ENCODE assay signal across 28 cellular contexts in the genomic region with DNA sequence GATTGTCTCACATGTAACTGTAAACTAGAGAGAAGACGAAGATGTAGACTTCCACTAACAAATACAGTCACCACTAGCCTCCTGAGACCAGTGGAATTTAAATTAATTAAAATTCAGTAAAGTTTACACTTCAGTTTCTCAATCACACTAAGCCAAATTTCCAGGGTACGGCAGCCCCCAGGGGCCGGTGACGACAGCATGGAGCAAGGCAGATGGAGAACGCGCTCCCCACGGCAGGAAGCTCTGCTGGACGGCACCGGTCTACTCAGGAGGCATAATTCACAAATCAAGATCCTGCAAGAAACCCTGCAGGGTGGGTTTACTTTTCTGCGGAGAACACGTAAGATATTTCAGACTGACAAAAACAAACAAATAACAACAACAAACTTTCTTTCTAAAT.
A peak's percentile ranks its signal among the peaks of the same experiment; 100 is the strongest.
DNase-seq lines count a peak whose midpoint lies in the region; ATAC-seq and TF ChIP-seq lines count a peak whose summit lies in the region.
"Had no signal": no experiment of that assay in that cellular context is flagged by ENCODE, and none has a peak within 500 bp of the region (broad histone marks: within the 10 kb centered on the region; RNA-seq: fewer than 3 reads in every experiment).

No MANE protein-coding gene starts in this region.

- ATAC-seq in right cardiac atrium = peak; percentile 39 to 54
- no peak for ATAC-seq in GM21737 (IDR thresholded peaks at IDR 0.05; ENCODE audit: unreplicated experiment)
- ATAC-seq in GM19467 (IDR thresholded peaks at IDR 0.05; ENCODE audit: unreplicated experiment) = no peak
- ATAC-seq: activated CD8-positive, alpha-beta memory T cell treated with anti-CD3 and anti-CD28 coated beads, Interleukin-2, amount 10 ng/mL, durations not matched to agents 7 days and 5 days; body of pancreas; stimulated activated effector memory CD8-positive, alpha-beta T cell treated with anti-CD3 and anti-CD28 coated beads, Interleukin-12 subunit alpha, Interleukin-12 subunit beta, amount 100 ng/mL, for 72 hours had no signal

- no peaks in the 10 kb centered on the region for H3K4me1 ChIP-seq in right cardiac atrium (ENCODE audit: control insufficient read depth, insufficient read depth, low read length)

- TF ChIP-seq POLR2A in NB4 (IDR thresholded peaks at IDR 0.05; ENCODE audit: extremely low read depth, insufficient read length) = no peak

- DNase-seq in Calu3 (no peak), NB4 (ENCODE audit: low read depth) (peak; percentile 69), right cardiac atrium (peak in 1 of 3 donors; percentile 71), osteocyte (ENCODE audit: extremely low spot score, unreplicated experiment) (no peak), foreskin fibroblast (no peak)
- DNase-seq: activated CD4-positive, alpha-beta T cell treated with anti-CD3 and anti-CD28 coated beads, Interleukin-2, amount 50 U/mL, for 4 hours; activated CD4-positive, CD25-positive, alpha-beta regulatory T cell; activated CD8-positive, alpha-beta memory T cell treated with anti-CD3 and anti-CD28 coated beads, Interleukin-2, amount 10 ng/mL, durations not matched to agents 7 days and 5 days; activated T-cell treated with anti-CD3 and anti-CD28 coated beads, Interleukin-2, amount 50 U/mL, for 48 hours; body of pancreas; COR-L47; dermis blood vessel endothelial cell; DMS79; esophagus squamous epithelium; hippocampal formation; left colon; NCI-H1048; NCI-H1694; NCI-H2171; NCI-H524; sigmoid colon had no signal

- H3K4me3 Mint-ChIP-seq in Calu3 (ENCODE audit: low read depth, unreplicated experiment) (no peak overlapping the region), osteocyte (ENCODE audit: unreplicated experiment) (no peak overlapping the region)
- H3K4me3 Mint-ChIP-seq: activated CD8-positive, alpha-beta memory T cell treated with anti-CD3 and anti-CD28 coated beads, Interleukin-2, amount 10 ng/mL, durations not matched to agents 7 days and 5 days; memory B cell; stimulated activated effector memory CD8-positive, alpha-beta T cell treated with anti-CD3 and anti-CD28 coated beads, Interleukin-12 subunit alpha, Interleukin-12 subunit beta, amount 100 ng/mL, for 72 hours; T-helper 1 cell treated with Interleukin-12 subunit alpha and Interleukin-12 subunit beta and Interleukin-4 antibody, amounts not matched to agents 30 μg/mL and 1 μg/mL, for 36 hours had no signal

- TF ChIP-seq CTCF in Calu3 (IDR thresholded peaks at IDR 0.05; ENCODE audit: unreplicated experiment) (no peak), NB4 (IDR thresholded peaks at IDR 0.05; ENCODE audit: low read depth, low read length) (no peak), osteocyte (IDR thresholded peaks at IDR 0.05) (no peak), foreskin fibroblast (IDR thresholded peaks at IDR 0.05; ENCODE audit: low read depth, low read length) (no peak)

- H3K27ac Mint-ChIP-seq in Calu3 (ENCODE audit: unreplicated experiment) = peak overlapping the region; percentile 6
- peak overlapping the region; percentile 43 for H3K27ac Mint-ChIP-seq in osteocyte (ENCODE audit: unreplicated experiment)
- H3K27ac Mint-ChIP-seq: activated CD8-positive, alpha-beta memory T cell treated with anti-CD3 and anti-CD28 coated beads, Interleukin-2, amount 10 ng/mL, durations not matched to agents 7 days and 5 days; memory B cell; stimulated activated effector memory CD8-positive, alpha-beta T cell treated with anti-CD3 and anti-CD28 coated beads, Interleukin-12 subunit alpha, Interleukin-12 subunit beta, amount 100 ng/mL, for 72 hours; T-helper 1 cell treated with Interleukin-12 subunit alpha and Interleukin-12 subunit beta and Interleukin-4 antibody, amounts not matched to agents 30 μg/mL and 1 μg/mL, for 36 hours had no signal

- H3K4me3 ChIP-seq in NB4 (ENCODE audit: low read depth, low read length) (no peak overlapping the region), right cardiac atrium (ENCODE audit: low read length) (no peak overlapping the region), foreskin fibroblast (ENCODE audit: low read depth in 1 of 2, low read length in 2 of 2) (no peak overlapping the region)
- H3K4me3 ChIP-seq: body of pancreas, esophagus squamous epithelium, sigmoid colon, tibial nerve had no signal

- H3K9me3 ChIP-seq in right cardiac atrium (ENCODE audit: control insufficient read depth, low read length) = no peaks in the 10 kb centered on the region
- H3K9me3 ChIP-seq: body of pancreas, esophagus squamous epithelium, sigmoid colon, tibial nerve had no signal

- peaks cover 35% of the 10 kb centered on the region for H3K36me3 Mint-ChIP-seq in Calu3 (ENCODE audit: insufficient read depth, unreplicated experiment)
- peaks cover 34% of the 10 kb centered on the region for H3K36me3 Mint-ChIP-seq in osteocyte (ENCODE audit: unreplicated experiment)
- H3K36me3 Mint-ChIP-seq: activated CD8-positive, alpha-beta memory T cell treated with anti-CD3 and anti-CD28 coated beads, Interleukin-2, amount 10 ng/mL, durations not matched to agents 7 days and 5 days; memory B cell; stimulated activated effector memory CD8-positive, alpha-beta T cell treated with anti-CD3 and anti-CD28 coated beads, Interleukin-12 subunit alpha, Interleukin-12 subunit beta, amount 100 ng/mL, for 72 hours had no signal

- H3K27me3 Mint-ChIP-seq in Calu3 (ENCODE audit: unreplicated experiment) = no peaks in the 10 kb centered on the region
- no peaks in the 10 kb centered on the region for H3K27me3 Mint-ChIP-seq in osteocyte (ENCODE audit: unreplicated experiment)
- H3K27me3 Mint-ChIP-seq: activated CD8-positive, alpha-beta memory T cell treated with anti-CD3 and anti-CD28 coated beads, Interleukin-2, amount 10 ng/mL, durations not matched to agents 7 days and 5 days; memory B cell had no signal

- CTCF ChIA-PET in Calu3 (lab: Charles Lee) = no interaction called here

- H3K9me3 Mint-ChIP-seq in Calu3 (ENCODE audit: low read depth, unreplicated experiment) (no peaks in the 10 kb centered on the region), osteocyte (ENCODE audit: unreplicated experiment) (no peaks in the 10 kb centered on the region)
- H3K9me3 Mint-ChIP-seq: T-helper 1 cell treated with Interleukin-12 subunit alpha and Interleukin-12 subunit beta and Interleukin-4 antibody, amounts not matched to agents 30 μg/mL and 1 μg/mL, for 36 hours had no signal

- no peak overlapping the region for H3K27ac ChIP-seq in right cardiac atrium (ENCODE audit: low read length)
- H3K27ac ChIP-seq: C4-2B, sigmoid colon, tibial nerve had no signal

- 72% methylated on average over 11 of the region's 11 CpGs for WGBS in right cardiac atrium

- BruUV-seq in Calu3 (replicated peaks; lab: Mats Ljungman, UMichigan) = no TSS peak

- no peaks in the 10 kb centered on the region for H3K27me3 ChIP-seq in right cardiac atrium (ENCODE audit: control insufficient read depth, insufficient read depth)
- H3K27me3 ChIP-seq: body of pancreas, esophagus squamous epithelium, sigmoid colon, tibial nerve had no signal

- intact Hi-C loops in Calu3 (cut with micrococcal nuclease; ENCODE audit: unreplicated experiment) (no loop called here), right cardiac atrium (cut with DNase I) (no loop called here)

- H3K4me1 Mint-ChIP-seq in Calu3 (ENCODE audit: low read depth, unreplicated experiment) = peaks cover 48% of the 10 kb centered on the region
- H3K4me1 Mint-ChIP-seq in osteocyte (ENCODE audit: unreplicated experiment) = peaks cover 24% of the 10 kb centered on the region
- H3K4me1 Mint-ChIP-seq: activated CD8-positive, alpha-beta memory T cell treated with anti-CD3 and anti-CD28 coated beads, Interleukin-2, amount 10 ng/mL, durations not matched to agents 7 days and 5 days; memory B cell; stimulated activated effector memory CD8-positive, alpha-beta T cell treated with anti-CD3 and anti-CD28 coated beads, Interleukin-12 subunit alpha, Interleukin-12 subunit beta, amount 100 ng/mL, for 72 hours had no signal

Comparison
In these comparisons a context has a peak if more than half of its experiments do, and no peak if none do; other contexts are left out.
1. ATAC-seq: peak in right cardiac atrium (2 of 2); none in GM21737 (single experiment) and GM19467 (single experiment).